Comparison of ENCODE assay signal across 8 cellular contexts in genomic region chr1:112718691-112719418, GRCh38. TPM values are rescaled to one million over a fixed set of nuclear protein-coding genes. Genes with fewer than 3 reads are reported as not detected.
A peak's percentile ranks its signal among the peaks of the same experiment; 100 is the strongest.
DNase-seq lines count a peak whose midpoint lies in the region; FAIRE-seq and TF ChIP-seq lines count a peak whose summit lies in the region.

No MANE protein-coding gene starts in this region.

- no peak overlapping the region for H3K56ac ChIP-seq in mesendoderm (ENCODE audit: low read length)

- peak; percentile 91 for TF ChIP-seq CTCF in AG09319 (IDR thresholded peaks at IDR 0.05; ENCODE audit: low read depth, low read length)

- H3K36me3 Mint-ChIP-seq in activated CD4-positive, alpha-beta memory T cell treated with anti-CD3 and anti-CD28 coated beads, Interleukin-2, amount 10 ng/mL, durations not matched to agents 7 days and 5 days (ENCODE audit: low read depth), result no peaks in the 10 kb centered on the region

- H3K4ac ChIP-seq in mesendoderm (ENCODE audit: low read depth, low read length), result no peak overlapping the region

- H3K9me3 Mint-ChIP-seq in activated CD4-positive, alpha-beta memory T cell treated with anti-CD3 and anti-CD28 coated beads, Interleukin-2, amount 10 ng/mL, durations not matched to agents 7 days and 5 days, result no peaks in the 10 kb centered on the region

- FAIRE-seq in H54 (lab: Jason Lieb, UNC), result no peak

- no peaks in the 10 kb centered on the region for H3K79me2 ChIP-seq in mesendoderm (ENCODE audit: control insufficient read depth, insufficient read depth, low read length)

- no peak overlapping the region for H3K4me3 ChIP-seq in mesendoderm (ENCODE audit: low read length)

- no peak overlapping the region for H4K5ac ChIP-seq in mesendoderm (ENCODE audit: low read length)

- no peaks in the 10 kb centered on the region for H3K79me1 ChIP-seq in mesendoderm (ENCODE audit: low read length)

- H3K18ac ChIP-seq in mesendoderm (ENCODE audit: low read length), result no peak overlapping the region

- peaks cover 46% of the 10 kb centered on the region for H3K27me3 Mint-ChIP-seq in activated CD4-positive, alpha-beta memory T cell treated with anti-CD3 and anti-CD28 coated beads, Interleukin-2, amount 10 ng/mL, durations not matched to agents 7 days and 5 days

- no peak overlapping the region for H3K9ac ChIP-seq in mesendoderm (ENCODE audit: low read length)

- no peak overlapping the region for H2AK5ac ChIP-seq in mesendoderm (ENCODE audit: low read length)

- no peak overlapping the region for H2BK15ac ChIP-seq in mesendoderm (replicated peaks; ENCODE audit: low read depth)

- H4K8ac ChIP-seq in mesendoderm (ENCODE audit: low read depth, low read length), result no peak overlapping the region

- H2BK5ac ChIP-seq in mesendoderm (ENCODE audit: low read length), result no peak overlapping the region

- no peak overlapping the region for H3K27ac ChIP-seq in mesendoderm (ENCODE audit: low read depth, low read length)

- no CpG with 5 or more reads among the region's 44 CpGs for WGBS in mesendoderm (ENCODE audit: extremely low coverage, insufficient coverage, low lambda C conversion rate)

- CTCF ChIA-PET in activated CD4-positive, alpha-beta memory T cell treated with anti-CD3 and anti-CD28 coated beads, Interleukin-2, amount 10 ng/mL, durations not matched to agents 7 days and 5 days (lab: Charles Lee), result interaction anchor here (0.6 to 7.9 kb wide), 14 partner anchors 9 to 956 kb away, joined by 3 to 96 read pairs (median 3); partner anchors contain the start of gene LRIG2

- H3K23ac ChIP-seq in mesendoderm (ENCODE audit: low read length), result no peak overlapping the region

- H2BK120ac ChIP-seq in mesendoderm (ENCODE audit: low read depth, low read length), result no peak overlapping the region

- POLR2A ChIA-PET in activated CD4-positive, alpha-beta memory T cell treated with anti-CD3 and anti-CD28 coated beads, Interleukin-2, amount 10 ng/mL, durations not matched to agents 7 days and 5 days (lab: Charles Lee), result no interaction called here

- H3K4me1 ChIP-seq in mesendoderm (ENCODE audit: control insufficient read depth, low read depth, low read length), result peaks cover 8% of the 10 kb centered on the region

- H3K27me3 ChIP-seq in mesendoderm (ENCODE audit: insufficient read depth, low read length, poor library complexity), result no peaks in the 10 kb centered on the region

- DNase-seq in AG09319 (ENCODE audit: extremely low read depth, low read depth) (no peak), H54 (ENCODE audit: insufficient read length, low spot score) (peak; percentile 81), NCI-H69 (lab: John Stamatoyannopoulos, UW) (peak; percentile 79), mesendoderm (peak; percentile 61), DMS153 treated with DMSO at 0.1 percent for 48 hours (lab: John Stamatoyannopoulos, UW; ENCODE audit: unreplicated experiment) (no peak)
- peak; percentile 81 for DNase-seq in activated CD4-positive, alpha-beta memory T cell treated with anti-CD3 and anti-CD28 coated beads, Interleukin-2, amount 10 ng/mL, durations not matched to agents 7 days and 5 days
- DNase-seq in effector CD4-positive, alpha-beta T cell, result peak; percentile 71
- peak; percentile 52 for DNase-seq in stimulated activated CD8-positive, alpha-beta memory T cell treated with anti-CD3 and anti-CD28 coated beads, Interleukin-15, amount 100 ng/mL, for 1 hour (ENCODE audit: low read depth)

- H3K36me3 ChIP-seq in mesendoderm (ENCODE audit: control insufficient read depth, insufficient read depth, low read length), result no peaks in the 10 kb centered on the region

- H3K27ac Mint-ChIP-seq in activated CD4-positive, alpha-beta memory T cell treated with anti-CD3 and anti-CD28 coated beads, Interleukin-2, amount 10 ng/mL, durations not matched to agents 7 days and 5 days, result no peak overlapping the region

- peaks cover 40% of the 10 kb centered on the region for H3K4me1 Mint-ChIP-seq in activated CD4-positive, alpha-beta memory T cell treated with anti-CD3 and anti-CD28 coated beads, Interleukin-2, amount 10 ng/mL, durations not matched to agents 7 days and 5 days

- no peak overlapping the region for H3K4me3 Mint-ChIP-seq in activated CD4-positive, alpha-beta memory T cell treated with anti-CD3 and anti-CD28 coated beads, Interleukin-2, amount 10 ng/mL, durations not matched to agents 7 days and 5 days

- H3K4me2 ChIP-seq in mesendoderm (ENCODE audit: low read length), result no peak overlapping the region

- no peak for TF ChIP-seq POLR2A in H54 (IDR thresholded peaks at IDR 0.05; ENCODE audit: low read depth, low read length)

RNA-seq across cellular contexts. Expression of gene PPM1J, which starts 3.7 kb away (rescaled TPM):
- not detected for total RNA-seq in activated CD4-positive, alpha-beta memory T cell treated with anti-CD3 and anti-CD28 coated beads, Interleukin-2, amount 10 ng/mL, durations not matched to agents 7 days and 5 days
- 9.5 TPM for polyA plus RNA-seq in mesendoderm (2013, experiment 1 of 2)
- polyA plus RNA-seq in mesendoderm (2013, experiment 2 of 2), result 8.6 TPM

RNA-seq across cellular contexts. Expression of gene RHOC, which starts 11.9 kb away (rescaled TPM):
- total RNA-seq in activated CD4-positive, alpha-beta memory T cell treated with anti-CD3 and anti-CD28 coated beads, Interleukin-2, amount 10 ng/mL, durations not matched to agents 7 days and 5 days, result 10 to 100 TPM; 87.1 to 92.4 TPM
- polyA plus RNA-seq in mesendoderm (2013, experiment 1 of 2), result 107 TPM
- polyA plus RNA-seq in mesendoderm (2013, experiment 2 of 2), result 105 TPM

RNA-seq across cellular contexts. Expression of gene MOV10, which starts 44.4 kb away (rescaled TPM):
- total RNA-seq in activated CD4-positive, alpha-beta memory T cell treated with anti-CD3 and anti-CD28 coated beads, Interleukin-2, amount 10 ng/mL, durations not matched to agents 7 days and 5 days, result 100 to 1,000 TPM; 100 to 102 TPM
- 49.5 TPM for polyA plus RNA-seq in mesendoderm (2013, experiment 1 of 2)
- 46.4 TPM for polyA plus RNA-seq in mesendoderm (2013, experiment 2 of 2)

Comparison
In these comparisons a context has a peak if more than half of its experiments do, and no peak if none do; other contexts are left out.
1. DNase-seq: peak in H54 (single experiment), NCI-H69 (single experiment), activated CD4-positive, alpha-beta memory T cell treated with anti-CD3 and anti-CD28 coated beads, Interleukin-2, amount 10 ng/mL, durations not matched to agents 7 days and 5 days (single experiment), effector CD4-positive, alpha-beta T cell (single experiment), mesendoderm (single experiment) and stimulated activated CD8-positive, alpha-beta memory T cell treated with anti-CD3 and anti-CD28 coated beads, Interleukin-15, amount 100 ng/mL, for 1 hour (single experiment); none in AG09319 (single experiment) and DMS153 treated with DMSO at 0.1 percent for 48 hours (single experiment).